8 cellular contexts compared by ENCODE assay signal in genomic region chr2:121530210-121530562, GRCh38. TPM values are rescaled to one million over a fixed set of nuclear protein-coding genes. Genes with fewer than 3 reads are reported as not detected.
DNase-seq lines count a peak whose midpoint lies in the region; ATAC-seq and TF ChIP-seq lines count a peak whose summit lies in the region.

No MANE protein-coding gene starts in this region.

- H3K36me3 Mint-ChIP-seq in immature natural killer cell = peaks cover 0 to 12% (median 4%) of the 10 kb centered on the region in 3 donors

- H3K4me1 Mint-ChIP-seq in immature natural killer cell = peaks cover 41 to 63% of the 10 kb centered on the region in 2 donors

- peak overlapping the region; percentile 83 for H3K4me3 ChIP-seq in BJ (ENCODE audit: low read depth, low read length)
- peak overlapping the region; percentile 56 for H3K4me3 ChIP-seq in astrocyte of the spinal cord (ENCODE audit: low read depth, low read length)
- peak overlapping the region; percentile 69 to 97 (median 88) for H3K4me3 ChIP-seq in spleen

- 0 to 1% (median 0%) methylated on average over 21 to 24 of the region's 24 CpGs for WGBS in spleen, 5 donors

- no peak for TF ChIP-seq CTCF in BJ (IDR thresholded peaks at IDR 0.05; ENCODE audit: insufficient read depth, low read depth, low read length)
- TF ChIP-seq CTCF in astrocyte of the spinal cord (IDR thresholded peaks at IDR 0.05; ENCODE audit: low read depth, low read length) = no peak
- TF ChIP-seq CTCF in spleen (IDR thresholded peaks at IDR 0.05 in 8 of 11, conservative IDR thresholded peaks at IDR 0.05 in 3 of 11) = no peak

- no peaks in the 10 kb centered on the region for H3K27me3 ChIP-seq in BJ (ENCODE audit: control insufficient read depth, insufficient read depth, low read length)
- no peaks in the 10 kb centered on the region for H3K27me3 ChIP-seq in spleen (replicated peaks in 1 of 7)

- H3K36me3 ChIP-seq in BJ (ENCODE audit: control insufficient read depth, insufficient read depth, low read length) = peaks cover 1% of the 10 kb centered on the region; the same call in 1 of the 2 replicates
- peaks cover 0 to 37% (median 16%) of the 10 kb centered on the region in 6 donors for H3K36me3 ChIP-seq in spleen

- peaks cover 13 to 16% (median 13%) of the 10 kb centered on the region in 3 donors for H3K27me3 Mint-ChIP-seq in immature natural killer cell (ENCODE audit: low read depth in 3 of 3)

- no peak for DNase-seq in BJ (ENCODE audit: low read depth)
- peak; percentile 65 for DNase-seq in NCI-H774 (lab: John Stamatoyannopoulos, UW)
- peak; percentile 84 for DNase-seq in astrocyte of the spinal cord (ENCODE audit: low read depth, low spot score)
- no peak for DNase-seq in immature natural killer cell
- DNase-seq in spleen = peak; percentile 94
- DNase-seq in cerebellar cortex (ENCODE audit: low spot score) = no peak

- H3K9me3 Mint-ChIP-seq in immature natural killer cell = no peaks in the 10 kb centered on the region

- intact Hi-C loops in spleen (cut with DNase I; ENCODE audit: low total_unique reads) = loop anchor here (5.0 kb wide), 1 partner anchor 117 kb away; the partner anchor contains the start of gene CLASP1

- H3K4me1 ChIP-seq in spleen = peaks cover 19 to 77% (median 51%) of the 10 kb centered on the region in 6 donors

- peak overlapping the region; percentile 96 to 100 (median 98) for H3K27ac Mint-ChIP-seq in immature natural killer cell

- CTCF ChIA-PET in BJ (lab: Yijun Ruan, JAX) = interaction anchor here (0.6 to 4.3 kb wide), 14 partner anchors 10 to 207 kb away, joined by 3 to 17 read pairs (median 4); partner anchors contain the start of gene NIFK

- TF ChIP-seq POLR2A in spleen (IDR thresholded peaks at IDR 0.05) = no peak

- no peaks in the 10 kb centered on the region for H3K9me3 ChIP-seq in spleen

- H3K4me3 Mint-ChIP-seq in immature natural killer cell = peak overlapping the region; percentile 91 to 97 (median 95)

- POLR2A ChIA-PET in BJ (lab: Charles Lee) = interaction anchor here (0.5 to 2.2 kb wide), 4 partner anchors 16 to 207 kb away, joined by 3 to 11 read pairs (median 4); partner anchors contain the start of gene NIFK

- in situ Hi-C loops in astrocyte of the spinal cord (cut with HindIII; ENCODE audit: low sequenced_read_pairs) = no loop called here

- H3K27ac ChIP-seq in spleen = peak overlapping the region; percentile 95 to 99 (median 97)

- ATAC-seq in GM18517 (IDR thresholded peaks at IDR 0.05; ENCODE audit: unreplicated experiment) = peak; percentile 51
- ATAC-seq in HG02973 (IDR thresholded peaks at IDR 0.05; ENCODE audit: unreplicated experiment) = peak; percentile 44

RNA-seq across cellular contexts. Expression of gene RNU4ATAC, which starts 0.5 kb away (rescaled TPM):
- polyA plus RNA-seq in BJ (2011; rRNA removed) = not detected in 2 replicates
- under 0.01 TPM in 2 replicates for polyA minus RNA-seq in BJ (2011; rRNA and poly(A)+ RNA removed)
- polyA plus RNA-seq in immature natural killer cell = not detected
- total RNA-seq in spleen = 10 to 100 TPM in 1 of 7 donors, under 1 TPM in 1, not detected in 5; under 0.01 to 11.8 TPM
- polyA plus RNA-seq in spleen = not detected

Comparison
In these comparisons a context has a peak if more than half of its experiments do, and no peak if none do; other contexts are left out.
1. DNase-seq: peak in NCI-H774 (single experiment), astrocyte of the spinal cord (single experiment) and spleen (single experiment); none in BJ (single experiment), immature natural killer cell (0 of 3) and cerebellar cortex (single experiment).
2. Peak in every context shown above with its lines, with median percentiles within 50 percentile points of each other: H3K4me3 ChIP-seq.